ENCODE assay signal across 18 cellular contexts in genomic region chr5:79841172-79841571, GRCh38.
DNase-seq lines count a peak whose midpoint lies in the region; ATAC-seq and TF ChIP-seq lines count a peak whose summit lies in the region.
"Had no signal": no experiment of that assay in that cellular context is flagged by ENCODE, and none has a peak within 500 bp of the region (broad histone marks: within the 10 kb centered on the region; RNA-seq: fewer than 3 reads in every experiment).

No MANE protein-coding gene starts in this region.

- H3K4me1 Mint-ChIP-seq in neural progenitor cell = peaks cover 3% of the 10 kb centered on the region
- H3K4me1 Mint-ChIP-seq: CD4-positive, CD25-positive, alpha-beta regulatory T cell; CD8-positive, alpha-beta memory T cell had no signal

- no peaks in the 10 kb centered on the region for H3K27me3 ChIP-seq in left ventricle myocardium inferior (ENCODE audit: low read depth)
- no peaks in the 10 kb centered on the region for H3K27me3 ChIP-seq in dorsolateral prefrontal cortex
- H3K27me3 ChIP-seq in neural progenitor cell = no peaks in the 10 kb centered on the region
- no peaks in the 10 kb centered on the region for H3K27me3 ChIP-seq in right lobe of liver

- H3K4me1 ChIP-seq in left ventricle myocardium inferior = peaks cover 23% of the 10 kb centered on the region
- peaks cover 21% of the 10 kb centered on the region for H3K4me1 ChIP-seq in neural progenitor cell
- no peaks in the 10 kb centered on the region for H3K4me1 ChIP-seq in right lobe of liver
- H3K4me1 ChIP-seq: BE2C had no signal

- no peak overlapping the region for H3K4me3 Mint-ChIP-seq in neural progenitor cell
- H3K4me3 Mint-ChIP-seq: CD4-positive, CD25-positive, alpha-beta regulatory T cell; CD8-positive, alpha-beta memory T cell; H9 had no signal

- no peaks in the 10 kb centered on the region for H3K9me3 ChIP-seq in left ventricle myocardium inferior (replicated peaks)
- no peaks in the 10 kb centered on the region for H3K9me3 ChIP-seq in neural progenitor cell (ENCODE audit: low read depth)
- no peaks in the 10 kb centered on the region for H3K9me3 ChIP-seq in right lobe of liver
- H3K9me3 ChIP-seq: BE2C had no signal

- no peaks in the 10 kb centered on the region for H3K79me2 ChIP-seq in neural progenitor cell (ENCODE audit: low read depth)

- H3K36me3 Mint-ChIP-seq in neural progenitor cell = no peaks in the 10 kb centered on the region
- H3K36me3 Mint-ChIP-seq: CD4-positive, CD25-positive, alpha-beta regulatory T cell; CD8-positive, alpha-beta memory T cell had no signal

- TF ChIP-seq CTCF in left ventricle myocardium inferior (IDR thresholded peaks at IDR 0.05; ENCODE audit: borderline replicate concordance) = no peak
- no peak for TF ChIP-seq CTCF in dorsolateral prefrontal cortex (IDR thresholded peaks at IDR 0.05 in 54 of 56, conservative IDR thresholded peaks at IDR 0.05 in 2 of 56; ENCODE audit: low read depth in 1 of 56, partially characterized antibody in 56 of 56)
- no peak for TF ChIP-seq CTCF in neural progenitor cell (IDR thresholded peaks at IDR 0.05)
- no peak for TF ChIP-seq CTCF in right lobe of liver (IDR thresholded peaks at IDR 0.05)

- no peak overlapping the region for H3K9ac ChIP-seq in neural progenitor cell

- TF ChIP-seq POLR2A in right lobe of liver (IDR thresholded peaks at IDR 0.05) = no peak

- no peaks in the 10 kb centered on the region for H4K20me1 ChIP-seq in neural progenitor cell (ENCODE audit: low read depth)

- peak overlapping the region; percentile 7 for H2AFZ ChIP-seq in neural progenitor cell (replicated peaks)

- H3K27ac Mint-ChIP-seq in neural progenitor cell = no peak overlapping the region
- H3K27ac Mint-ChIP-seq: CD4-positive, CD25-positive, alpha-beta regulatory T cell; CD8-positive, alpha-beta memory T cell; H9 had no signal

- H3K4me2 ChIP-seq in neural progenitor cell = no peak overlapping the region

- H3K27ac ChIP-seq in left ventricle myocardium inferior (replicated peaks) (peak overlapping the region; percentile 9), dorsolateral prefrontal cortex (peak overlapping the region in 45 of 59 donors; percentile 0 to 86 (median 63)), neural progenitor cell (no peak overlapping the region), right lobe of liver (no peak overlapping the region)

- no peak for DNase-seq in left ventricle myocardium inferior
- DNase-seq in Right ventricle myocardium inferior (ENCODE audit: missing footprints) = no peak
- DNase-seq in dorsolateral prefrontal cortex = no peak
- DNase-seq in neural progenitor cell (ENCODE audit: low spot score) = no peak
- DNase-seq in right lobe of liver = no peak
- DNase-seq in Ammon's horn (ENCODE audit: low spot score) = no peak
- DNase-seq: BE2C; C1 segment of cervical spinal cord; CD4-positive, CD25-positive, alpha-beta regulatory T cell; CD8-positive, alpha-beta memory T cell; COR-L47; DMS 273 treated with DMSO at 0.1 percent for 48 hours; DMS53; DND-41; EL; H9 had no signal

- no peaks in the 10 kb centered on the region for H3K9me3 Mint-ChIP-seq in neural progenitor cell
- H3K9me3 Mint-ChIP-seq: CD8-positive, alpha-beta memory T cell; H9 had no signal

- ATAC-seq in Right ventricle myocardium inferior (no peak), GM21390 (IDR thresholded peaks at IDR 0.05; ENCODE audit: unreplicated experiment) (no peak), right lobe of liver (no peak)
- ATAC-seq: GM12878 had no signal

- peaks cover 22% of the 10 kb centered on the region for H3K27me3 Mint-ChIP-seq in neural progenitor cell (ENCODE audit: insufficient read depth, low read depth)

- peaks cover 15% of the 10 kb centered on the region for H3F3A ChIP-seq in neural progenitor cell (ENCODE audit: low read depth)

- H3K4me3 ChIP-seq in left ventricle myocardium inferior (no peak overlapping the region), dorsolateral prefrontal cortex (peak overlapping the region in 1 of 59 donors; percentile 11), neural progenitor cell (no peak overlapping the region), right lobe of liver (no peak overlapping the region)
- H3K4me3 ChIP-seq: GM12878 had no signal

- intact Hi-C loops in left ventricle myocardium inferior (cut with micrococcal nuclease) (no loop called here), Right ventricle myocardium inferior (cut with DNase I) (no loop called here), dorsolateral prefrontal cortex (cut with DNase I) (no loop called here), right lobe of liver (cut with DNase I) (no loop called here)

- H3K36me3 ChIP-seq in left ventricle myocardium inferior (no peaks in the 10 kb centered on the region), neural progenitor cell (no peaks in the 10 kb centered on the region), right lobe of liver (no peaks in the 10 kb centered on the region)
- H3K36me3 ChIP-seq: BE2C had no signal

Comparison
In these comparisons a context has a peak if more than half of its experiments do, and no peak if none do; other contexts are left out.
1. H3K27ac ChIP-seq: peak in left ventricle myocardium inferior (single experiment) and dorsolateral prefrontal cortex (45 of 59); none in neural progenitor cell (single experiment) and right lobe of liver (0 of 3).